In the genomic region with DNA sequence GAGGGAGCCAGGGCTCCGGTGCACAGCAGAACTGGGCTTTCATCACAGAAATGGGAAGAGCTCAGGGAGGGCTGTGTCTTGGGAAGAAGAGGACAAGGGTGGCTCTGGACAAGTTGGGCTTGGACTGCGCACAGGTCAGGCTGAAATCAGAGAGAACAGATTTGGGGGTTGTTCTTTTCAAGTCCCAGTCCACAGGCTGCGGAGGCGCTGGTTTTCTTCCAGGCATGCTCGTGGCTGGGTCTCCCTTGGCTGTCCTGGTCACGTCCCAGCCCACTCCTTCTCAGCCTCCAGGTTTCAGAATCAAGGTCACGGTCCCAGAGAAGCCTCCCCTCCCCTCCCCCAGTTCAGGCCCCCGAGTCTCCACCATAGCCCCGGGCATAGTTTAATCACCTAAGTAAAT, we compare ENCODE assay signal across 27 cellular contexts.
"Had no signal": no experiment of that assay in that cellular context is flagged by ENCODE, and none has a peak within 500 bp of the region (broad histone marks: within the 10 kb centered on the region; RNA-seq: fewer than 3 reads in every experiment).

No MANE protein-coding gene starts in this region.

- DNase-seq: activated B cell treated with CpG ODN at 0.5 μM for 24 hours; activated CD4-positive, alpha-beta memory T cell treated with anti-CD3 and anti-CD28 coated beads for 36 hours; activated CD4-positive, alpha-beta T cell treated with anti-CD3 and anti-CD28 coated beads for 4 hours; activated CD8-positive, alpha-beta memory T cell treated with anti-CD3 and anti-CD28 coated beads, Interleukin-2, amount 10 ng/mL, durations not matched to agents 7 days and 5 days; activated naive CD4-positive, alpha-beta T cell; activated naive CD8-positive, alpha-beta T cell treated with anti-CD3 and anti-CD28 coated beads, Interleukin-2, amount 10 ng/mL, durations not matched to agents 7 days and 5 days; activated T-cell treated with anti-CD3 and anti-CD28 coated beads, Interleukin-2, amount 50 U/mL, for 1 hour; amygdala; brain microvascular endothelial cell; central memory CD4-positive, alpha-beta T cell; cortex of kidney; effector CD4-positive, alpha-beta T cell; immature natural killer cell; kidney glomerular epithelial cell; left ventricle myocardium superior; naive B cell; nucleus accumbens; retina; spleen; stimulated activated CD4-positive, alpha-beta T cell treated with anti-CD3 and anti-CD28 coated beads, Interleukin-4, amount 100 ng/mL, for 4 hours; stimulated activated naive B cell treated with anti-CD40 and anti-IgM and Interleukin-4, amounts not matched to agents 10 μg/mL and 1 μg/mL and 100 μg/mL, for 72 hours had no signal

- H3K9me3 ChIP-seq: gastroesophageal sphincter, heart left ventricle, mucosa of descending colon, spleen had no signal

- FAIRE-seq: TTC549 had no signal

- H3K4me1 ChIP-seq: gastroesophageal sphincter had no signal

- H3K9me3 Mint-ChIP-seq: activated B cell treated with CpG ODN at 0.5 μM for 24 hours; activated CD4-positive, alpha-beta memory T cell treated with anti-CD3 and anti-CD28 coated beads for 36 hours; activated naive CD8-positive, alpha-beta T cell treated with anti-CD3 and anti-CD28 coated beads, Interleukin-2, amount 10 ng/mL, durations not matched to agents 7 days and 5 days; activated T-helper 17 cell treated with anti-CD3 and anti-CD28 coated beads, Interleukin-2, amount 50 U/mL, for 72 hours; immature natural killer cell; stimulated activated naive B cell treated with anti-CD40 and anti-IgM and Interleukin-4, amounts not matched to agents 10 μg/mL and 1 μg/mL and 100 μg/mL, for 72 hours; T-helper 2 cell treated with Interferon-gamma antibody and Interleukin-4, amounts not matched to agents 5 μg/mL and 100 μg/mL, for 36 hours had no signal

- H3K36me3 ChIP-seq: brain microvascular endothelial cell, gastroesophageal sphincter, heart left ventricle, spleen had no signal

- H3K36me3 Mint-ChIP-seq: activated CD4-positive, alpha-beta memory T cell treated with anti-CD3 and anti-CD28 coated beads for 36 hours; activated CD8-positive, alpha-beta memory T cell treated with anti-CD3 and anti-CD28 coated beads, Interleukin-2, amount 10 ng/mL, durations not matched to agents 7 days and 5 days; activated naive CD8-positive, alpha-beta T cell treated with anti-CD3 and anti-CD28 coated beads, Interleukin-2, amount 10 ng/mL, durations not matched to agents 7 days and 5 days had no signal

- H3K4me3 Mint-ChIP-seq: activated B cell treated with CpG ODN at 0.5 μM for 24 hours; activated CD4-positive, alpha-beta memory T cell treated with anti-CD3 and anti-CD28 coated beads for 36 hours; activated CD8-positive, alpha-beta memory T cell treated with anti-CD3 and anti-CD28 coated beads, Interleukin-2, amount 10 ng/mL, durations not matched to agents 7 days and 5 days; activated naive CD8-positive, alpha-beta T cell treated with anti-CD3 and anti-CD28 coated beads, Interleukin-2, amount 10 ng/mL, durations not matched to agents 7 days and 5 days; activated T-helper 17 cell treated with anti-CD3 and anti-CD28 coated beads, Interleukin-2, amount 50 U/mL, for 72 hours; immature natural killer cell; naive B cell; stimulated activated naive B cell treated with anti-CD40 and anti-IgM and Interleukin-4, amounts not matched to agents 10 μg/mL and 1 μg/mL and 100 μg/mL, for 72 hours; T-helper 2 cell treated with Interferon-gamma antibody and Interleukin-4, amounts not matched to agents 5 μg/mL and 100 μg/mL, for 36 hours had no signal

- H3K27ac ChIP-seq: brain microvascular endothelial cell, gastroesophageal sphincter, heart left ventricle had no signal

- H3K4me1 Mint-ChIP-seq: activated B cell treated with CpG ODN at 0.5 μM for 24 hours had no signal

- H3K4me3 ChIP-seq: gastroesophageal sphincter, heart left ventricle, mucosa of descending colon had no signal

- H3K27me3 ChIP-seq: brain microvascular endothelial cell, gastroesophageal sphincter, heart left ventricle had no signal

- H3K27ac Mint-ChIP-seq: activated B cell treated with CpG ODN at 0.5 μM for 24 hours; activated CD4-positive, alpha-beta memory T cell treated with anti-CD3 and anti-CD28 coated beads for 36 hours; activated CD8-positive, alpha-beta memory T cell treated with anti-CD3 and anti-CD28 coated beads, Interleukin-2, amount 10 ng/mL, durations not matched to agents 7 days and 5 days; activated naive CD8-positive, alpha-beta T cell treated with anti-CD3 and anti-CD28 coated beads, Interleukin-2, amount 10 ng/mL, durations not matched to agents 7 days and 5 days; activated T-helper 17 cell treated with anti-CD3 and anti-CD28 coated beads, Interleukin-2, amount 50 U/mL, for 72 hours; stimulated activated naive B cell treated with anti-CD40 and anti-IgM and Interleukin-4, amounts not matched to agents 10 μg/mL and 1 μg/mL and 100 μg/mL, for 72 hours; T-helper 2 cell treated with Interferon-gamma antibody and Interleukin-4, amounts not matched to agents 5 μg/mL and 100 μg/mL, for 36 hours had no signal
